In the genomic region with DNA sequence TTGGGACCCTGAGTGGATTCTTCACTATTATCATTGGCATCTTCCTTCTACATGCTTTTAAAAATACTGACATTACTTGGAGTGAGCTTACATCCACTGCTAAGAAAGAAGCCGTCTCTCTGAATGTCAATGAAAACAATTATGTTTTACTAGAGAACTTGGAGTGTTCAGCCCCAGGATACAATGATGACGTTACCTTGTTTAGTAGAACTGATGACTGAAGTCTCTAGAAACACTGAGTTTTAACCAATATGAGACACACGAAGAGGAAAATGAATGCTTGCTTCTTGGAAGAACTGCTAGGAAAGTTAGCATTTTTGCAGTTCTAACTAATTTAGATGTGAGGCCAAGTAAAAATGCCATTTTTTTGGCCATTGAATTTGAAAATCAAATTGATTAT, we compare ENCODE assay signal across 18 cellular contexts. TPM values are rescaled to one million over a fixed set of nuclear protein-coding genes. Genes with fewer than 3 reads are reported as not detected.
"Had no signal": no experiment of that assay in that cellular context is flagged by ENCODE, and none has a peak within 500 bp of the region (broad histone marks: within the 10 kb centered on the region; RNA-seq: fewer than 3 reads in every experiment).

No MANE protein-coding gene starts in this region.

- H3K36me3 Mint-ChIP-seq: naive thymus-derived CD8-positive, alpha-beta T cell had no signal

- H3K9me3 ChIP-seq: esophagus squamous epithelium, neutrophil, sigmoid colon, spleen, tibial nerve, vagina had no signal

- H2AFZ ChIP-seq: parathyroid adenoma had no signal

- H3K36me3 ChIP-seq: brain microvascular endothelial cell, neutrophil, sigmoid colon, spleen, tibial nerve, vagina had no signal

- H3K4me3 Mint-ChIP-seq: activated naive CD8-positive, alpha-beta T cell treated with anti-CD3 and anti-CD28 coated beads, Interleukin-2, amount 10 ng/mL, durations not matched to agents 7 days and 5 days; naive thymus-derived CD8-positive, alpha-beta T cell had no signal

- H3K27me3 ChIP-seq: brain microvascular endothelial cell, esophagus squamous epithelium, neutrophil, sigmoid colon, tibial nerve, vagina had no signal

- H3K4me3 ChIP-seq: esophagus squamous epithelium, sigmoid colon, spleen, tibial nerve, vagina had no signal

- ATAC-seq: left lobe of liver, SK-N-SH treated with all-trans-retinoic acid at 6 μM for 48 hours had no signal

- DNase-seq: activated naive CD8-positive, alpha-beta T cell treated with anti-CD3 and anti-CD28 coated beads, Interleukin-2, amount 10 ng/mL, durations not matched to agents 7 days and 5 days; brain microvascular endothelial cell; cortex of kidney; effector CD8-positive, alpha-beta T cell; esophagus squamous epithelium; mammary epithelial cell; naive thymus-derived CD8-positive, alpha-beta T cell; sigmoid colon had no signal

- H3K27me3 Mint-ChIP-seq: activated naive CD8-positive, alpha-beta T cell treated with anti-CD3 and anti-CD28 coated beads, Interleukin-2, amount 10 ng/mL, durations not matched to agents 7 days and 5 days; naive thymus-derived CD8-positive, alpha-beta T cell had no signal

- H3K9me3 Mint-ChIP-seq: activated naive CD8-positive, alpha-beta T cell treated with anti-CD3 and anti-CD28 coated beads, Interleukin-2, amount 10 ng/mL, durations not matched to agents 7 days and 5 days; naive thymus-derived CD8-positive, alpha-beta T cell had no signal

- H3K27ac Mint-ChIP-seq: activated naive CD8-positive, alpha-beta T cell treated with anti-CD3 and anti-CD28 coated beads, Interleukin-2, amount 10 ng/mL, durations not matched to agents 7 days and 5 days had no signal

- H3K4me1 ChIP-seq: esophagus squamous epithelium, parathyroid adenoma, vagina had no signal

- H3K27ac ChIP-seq: brain microvascular endothelial cell, esophagus squamous epithelium, neutrophil, parathyroid adenoma, sigmoid colon, tibial nerve, vagina had no signal

- H3K79me2 ChIP-seq: parathyroid adenoma had no signal

- H3K9ac ChIP-seq: parathyroid adenoma had no signal

RNA-seq across cellular contexts. Expression of a gene that starts 19.5 kb away (rescaled TPM):
- total RNA-seq: activated naive CD8-positive, alpha-beta T cell treated with anti-CD3 and anti-CD28 coated beads, Interleukin-2, amount 10 ng/mL, durations not matched to agents 7 days and 5 days; endothelial cell of umbilical vein; mononuclear cell; naive thymus-derived CD8-positive, alpha-beta T cell; T-helper 1 cell treated with Interleukin-12 subunit alpha and Interleukin-12 subunit beta and Interleukin-4 antibody, amounts not matched to agents 30 ng/mL and 1 ng/mL, for 36 hours had no signal
